ENCODE assay signal across 18 cellular contexts in the genomic region with DNA sequence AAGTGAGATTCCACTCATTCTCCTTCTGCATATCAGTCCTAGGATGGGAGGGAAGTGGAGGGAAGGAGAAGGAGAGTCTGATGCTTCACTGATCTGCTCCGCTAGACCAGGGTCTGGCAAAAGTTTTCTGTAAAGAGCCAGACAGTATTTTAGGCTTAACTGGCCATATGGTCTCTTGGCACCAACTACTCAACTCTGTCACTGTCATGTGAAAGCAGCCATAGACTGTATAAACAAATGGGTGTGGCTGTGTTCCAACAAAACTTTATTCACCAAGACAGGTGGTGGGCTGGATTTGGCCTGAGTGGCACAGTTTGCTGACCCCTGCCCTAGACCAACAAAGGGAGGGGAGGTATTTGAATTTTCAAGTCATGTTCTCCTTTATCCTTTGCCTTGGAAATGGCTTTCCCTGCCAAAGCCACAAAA. TPM values are rescaled to one million over a fixed set of nuclear protein-coding genes. Genes with fewer than 3 reads are reported as not detected.
DNase-seq lines count a peak whose midpoint lies in the region; ATAC-seq, FAIRE-seq and TF ChIP-seq lines count a peak whose summit lies in the region.
"Had no signal": no experiment of that assay in that cellular context is flagged by ENCODE, and none has a peak within 500 bp of the region (broad histone marks: within the 10 kb centered on the region; RNA-seq: fewer than 3 reads in every experiment).

No MANE protein-coding gene starts in this region.

- TF ChIP-seq CTCF in RWPE2 (IDR thresholded peaks at IDR 0.05; ENCODE audit: poor library complexity, severe bottlenecking) (no peak), pancreas (IDR thresholded peaks at IDR 0.05) (no peak)

- DNase-seq in NCI-H1092 treated with DMSO at 0.1 percent for 48 hours (lab: John Stamatoyannopoulos, UW) (peak; percentile 34), NCI-H1092 (lab: John Stamatoyannopoulos, UW) (no peak), RWPE2 (ENCODE audit: low spot score) (peak; percentile 45), fibroblast of gingiva (ENCODE audit: low read depth) (peak; percentile 22), pancreas (no peak), T-helper 9 cell (no peak), SHP77 (lab: John Stamatoyannopoulos, UW) (no peak)
- DNase-seq: 8988T; brain microvascular endothelial cell; CD4-positive, CD25-positive, alpha-beta regulatory T cell; heart left ventricle; KG1; kidney glomerular epithelial cell; NCI-H187 treated with DMSO at 0.1 percent for 48 hours; upper lobe of right lung had no signal

- 62 to 81% methylated on average over 1 of the region's 1 CpG for WGBS in pancreas, 2 donors

- H3K27me3 ChIP-seq in RWPE2 (ENCODE audit: insufficient read depth, poor library complexity, severe bottlenecking) (no peaks in the 10 kb centered on the region), pancreas (no peaks in the 10 kb centered on the region)
- H3K27me3 ChIP-seq: brain microvascular endothelial cell, heart left ventricle, upper lobe of right lung had no signal

- FAIRE-seq in pancreas (lab: Jason Lieb, UNC), result no peak

- H3K36me3 ChIP-seq in RWPE2 (ENCODE audit: low read depth) (peaks cover 96% of the 10 kb centered on the region), pancreas (peaks cover 6 to 96% (median 34%) of the 10 kb centered on the region in 3 donors)

- H3K4me3 ChIP-seq in RWPE2 (ENCODE audit: severe bottlenecking) (no peak overlapping the region), pancreas (no peak overlapping the region)
- H3K4me3 ChIP-seq: heart left ventricle, upper lobe of right lung had no signal

- H3K9me3 ChIP-seq in RWPE2 (ENCODE audit: severe bottlenecking) (no peaks in the 10 kb centered on the region), pancreas (no peaks in the 10 kb centered on the region)
- H3K9me3 ChIP-seq: heart left ventricle, upper lobe of right lung had no signal

- no peak for ATAC-seq in RWPE2 (ENCODE audit: low read depth)
- ATAC-seq in pancreas, result peak in 3 of 4 donors; percentile 31 to 69 (median 53)
- ATAC-seq in HG02840 (IDR thresholded peaks at IDR 0.05; ENCODE audit: low FRiP score, unreplicated experiment), result no peak
- ATAC-seq: HCT116, upper lobe of right lung had no signal

- H3K27ac ChIP-seq in RWPE2 (ENCODE audit: poor library complexity, severe bottlenecking), result no peak overlapping the region
- H3K27ac ChIP-seq in pancreas, result no peak overlapping the region
- H3K27ac ChIP-seq: brain microvascular endothelial cell, heart left ventricle, upper lobe of right lung had no signal

- intact Hi-C loops in pancreas (cut with DNase I), result no loop called here

- H3K4me1 ChIP-seq in RWPE2 (ENCODE audit: insufficient read depth, poor library complexity, severe bottlenecking), result no peaks in the 10 kb centered on the region
- no peaks in the 10 kb centered on the region for H3K4me1 ChIP-seq in pancreas

RNA-seq across cellular contexts. Expression of gene GHRH, which starts 22.6 kb away (rescaled TPM):
- not detected for total RNA-seq in pancreas
- under 1 TPM in 1 of 2 donors, not detected in 1; 0.80 TPM for polyA plus RNA-seq in pancreas
- total RNA-seq: CD4-positive, CD25-positive, alpha-beta regulatory T cell; heart left ventricle; pulmonary artery endothelial cell; upper lobe of right lung had no signal
- polyA plus RNA-seq: CD4-positive, CD25-positive, alpha-beta regulatory T cell; heart left ventricle had no signal

RNA-seq across cellular contexts. Expression of gene MANBAL, which starts 50.4 kb away (rescaled TPM):
- 10 to 100 TPM in 5 of 6 donors, 1 to 10 TPM in 1; 9.0 to 17.8 (median 15.7) TPM for total RNA-seq in pancreas
- 10 to 100 TPM; 28.5 to 42.1 TPM for polyA plus RNA-seq in pancreas

RNA-seq across cellular contexts. Expression of gene MROH8, which starts 59.7 kb away (rescaled TPM):
- 1 to 10 TPM; 1.1 to 1.8 (median 1.4) TPM for total RNA-seq in pancreas
- 1 to 10 TPM; 1.6 to 6.9 TPM for polyA plus RNA-seq in pancreas

RNA-seq across cellular contexts. Expression of gene RPN2, which starts 59.9 kb away (rescaled TPM):
- 100 to 1,000 TPM in 2 of 6 donors, 10 to 100 TPM in 4; 54.4 to 117 (median 87.6) TPM for total RNA-seq in pancreas
- 10 to 100 TPM; 43.8 to 78.9 TPM for polyA plus RNA-seq in pancreas

Comparison
In these comparisons a context has a peak if more than half of its experiments do, and no peak if none do; other contexts are left out.
1. DNase-seq: peak in NCI-H1092 treated with DMSO at 0.1 percent for 48 hours (single experiment), RWPE2 (single experiment) and fibroblast of gingiva (single experiment); none in NCI-H1092 (single experiment), pancreas (0 of 6), T-helper 9 cell (single experiment) and SHP77 (0 of 2).
2. ATAC-seq: peak in pancreas (3 of 4); none in RWPE2 (single experiment) and HG02840 (single experiment).